Comparison of ENCODE assay signal across 2 cellular contexts in the genomic region with DNA sequence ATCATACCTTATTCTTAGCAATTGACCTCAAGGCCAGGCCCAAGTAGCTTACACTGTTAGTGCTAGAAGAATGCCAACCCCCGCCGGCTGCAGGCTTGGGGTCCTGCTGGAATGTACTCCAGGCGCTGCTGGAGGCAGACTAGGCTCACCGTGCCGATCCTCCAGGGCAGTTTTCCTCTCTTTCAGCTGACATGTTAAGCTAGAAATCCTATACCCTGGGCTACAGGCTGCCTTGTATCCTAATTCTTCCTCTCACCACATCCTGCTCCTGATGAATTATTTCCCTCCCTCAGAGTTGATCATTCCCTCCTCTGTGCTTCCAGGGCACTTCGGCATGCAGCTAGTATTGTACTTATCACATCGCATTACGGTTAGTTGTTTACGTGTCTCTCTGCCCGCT.
TF ChIP-seq lines count a peak whose summit lies in the region.

No MANE protein-coding gene starts in this region.

TF ChIP-seq in IMR-90, 13 proteins besides CTCF, POLR2A, EP300 and RAD21:
- no peak for TF ChIP-seq NFE2L2 (IDR thresholded peaks at IDR 0.05; ENCODE audit: low read depth, low read length)
- no peak for TF ChIP-seq MXI1 (IDR thresholded peaks at IDR 0.05; ENCODE audit: borderline replicate concordance, low read depth, low read length)
- no peak for TF ChIP-seq FOS (IDR thresholded peaks at IDR 0.05; ENCODE audit: low read depth, low read length)
TF ChIP-seq in IMR-90: peak in this region for 0.

TF ChIP-seq in neural cell, 6 proteins besides CTCF, POLR2A, EP300 and RAD21:
- TF ChIP-seq POLR2AphosphoS5 (IDR thresholded peaks at IDR 0.05) (no peak), REST (IDR thresholded peaks at IDR 0.05; ENCODE audit: borderline replicate concordance) (no peak)
